In genomic region chr15:78361956-78362506, GRCh38 we compare ENCODE assay signal across 28 cellular contexts. TPM values are rescaled to one million over a fixed set of nuclear protein-coding genes. Genes with fewer than 3 reads are reported as not detected.
"Had no signal": no experiment of that assay in that cellular context is flagged by ENCODE, and none has a peak within 500 bp of the region (broad histone marks: within the 10 kb centered on the region; RNA-seq: fewer than 3 reads in every experiment).

No MANE protein-coding gene starts in this region.

- FAIRE-seq: HepG2 had no signal

- H3K9ac ChIP-seq: KMS-11, SK-N-SH had no signal

- DNase-seq: IMR-90, Kasumi-1, MM.1S, NCI-H1048, NCI-H1105, NCI-H1417, NCI-H1436 treated with DMSO at 0.1 percent for 48 hours, NCI-H1694, NCI-H187 treated with DMSO at 0.1 percent for 48 hours, NCI-H2029 treated with DMSO at 0.1 percent for 48 hours, NCI-H2171 treated with DMSO at 0.1 percent for 48 hours, NCI-H2227 treated with DMSO at 0.1 percent for 48 hours, NCI-H446, NCI-H510A, NCI-H524 treated with DMSO at 0.1 percent for 48 hours, NCI-H69, NCI-H774, PC-3, SHP77, SK-N-SH had no signal

- ATAC-seq: HepG2, Panc1, PC-3 had no signal

- H3K9me3 ChIP-seq: SK-N-SH had no signal

- H3K27ac ChIP-seq: KMS-11, RWPE1 had no signal

- H3K4me2 ChIP-seq: KMS-11, SK-N-SH had no signal

RNA-seq across cellular contexts. Expression of gene CRABP1, which starts 21.9 kb away (rescaled TPM):
- total RNA-seq: HepG2, HT1080, IMR-90, M059J, OCI-LY7, PC-3, SK-MEL-5 had no signal
- polyA plus RNA-seq: HepG2, IMR-90 had no signal
